ENCODE assay signal across 9 cellular contexts in genomic region chr3:122562923-122563716, GRCh38. TPM values are rescaled to one million over a fixed set of nuclear protein-coding genes. Genes with fewer than 3 reads are reported as not detected.
A peak's percentile ranks its signal among the peaks of the same experiment; 100 is the strongest.
DNase-seq lines count a peak whose midpoint lies in the region; ATAC-seq and TF ChIP-seq lines count a peak whose summit lies in the region.
"Had no signal": no experiment of that assay in that cellular context is flagged by ENCODE, and none has a peak within 500 bp of the region (broad histone marks: within the 10 kb centered on the region; RNA-seq: fewer than 3 reads in every experiment).

No MANE protein-coding gene starts in this region.

- H3K9me3 ChIP-seq in SK-N-MC (ENCODE audit: low read depth, low read length) = no peaks in the 10 kb centered on the region
- H3K9me3 ChIP-seq in gastrocnemius medialis = no peaks in the 10 kb centered on the region

- no peak for TF ChIP-seq CTCF in gastrocnemius medialis (IDR thresholded peaks at IDR 0.05 in 4 of 5, conservative IDR thresholded peaks at IDR 0.05 in 1 of 5)

- no peak overlapping the region for H3K9ac ChIP-seq in SK-N-MC (ENCODE audit: insufficient read length)

- no peak for DNase-seq in SK-N-MC (ENCODE audit: low read depth, low spot score)
- DNase-seq in fibroblast of gingiva (ENCODE audit: low read depth) = peak; percentile 11
- no peak for DNase-seq in gastrocnemius medialis
- DNase-seq in head of caudate nucleus = no peak
- no peak for DNase-seq in left lobe of liver (ENCODE audit: low spot score)
- no peak for DNase-seq in GF-D8 (lab: John Stamatoyannopoulos, UW)
- DNase-seq: GOT3 had no signal

- intact Hi-C loops in gastrocnemius medialis (cut with DNase I; ENCODE audit: low total_unique reads) = loop anchor here (5.0 to 10.0 kb wide), 2 partner anchors 108 to 171 kb away; no protein-coding TSS in a partner anchor
- intact Hi-C loops in head of caudate nucleus (cut with DNase I) = loop anchor here (10.0 kb wide), 1 partner anchor 48 kb away; the partner anchor contains the start of gene KPNA1

- H3K4me1 ChIP-seq in gastrocnemius medialis = peaks cover 19 to 30% of the 10 kb centered on the region in 2 donors

- no peak overlapping the region for H3K27ac ChIP-seq in SK-N-MC
- peak overlapping the region; percentile 84 to 98 (median 90) for H3K27ac ChIP-seq in gastrocnemius medialis

- peak overlapping the region; percentile 74 for H3K4me3 ChIP-seq in GM08714 (ENCODE audit: low read length)
- H3K4me3 ChIP-seq in SK-N-MC = peak overlapping the region; percentile 73
- peak overlapping the region; percentile 63 to 99 (median 94) for H3K4me3 ChIP-seq in gastrocnemius medialis

- H3K36me3 ChIP-seq in SK-N-MC (ENCODE audit: insufficient read depth, low read length) (no peaks in the 10 kb centered on the region), gastrocnemius medialis (peaks cover 0 to 24% of the 10 kb centered on the region in 2 donors)

- TF ChIP-seq POLR2A in gastrocnemius medialis (IDR thresholded peaks at IDR 0.05) = no peak

- H3K27me3 ChIP-seq in gastrocnemius medialis = no peaks in the 10 kb centered on the region

- ATAC-seq in gastrocnemius medialis (no peak), HG02623 (IDR thresholded peaks at IDR 0.05; ENCODE audit: unreplicated experiment) (no peak), left lobe of liver (no peak)

- in situ Hi-C loops in gastrocnemius medialis (cut with MboI; ENCODE audit: low sequenced_read_pairs in 4 of 4) = loop anchor here in 1 of 4 donors (25.0 kb wide), 1 partner anchor 124 kb away; the partner anchor contains the start of gene PARP14

RNA-seq across cellular contexts. Expression of gene PARP9, which starts 1.0 kb away (rescaled TPM):
- total RNA-seq in gastrocnemius medialis (1 to 10 TPM; 5.9 to 9.6 (median 8.2) TPM), left lobe of liver (39.0 TPM)

RNA-seq across cellular contexts. Expression of gene DTX3L, which starts 1.0 kb away (rescaled TPM):
- total RNA-seq in gastrocnemius medialis = 10 to 100 TPM in 1 of 4 donors, 1 to 10 TPM in 3; 6.6 to 15.6 (median 9.4) TPM
- 31.1 TPM for total RNA-seq in left lobe of liver

RNA-seq across cellular contexts. Expression of gene PARP15, which starts 14.3 kb away (rescaled TPM):
- total RNA-seq in gastrocnemius medialis = under 1 TPM in 2 of 4 donors, not detected in 2; 0.16 to 0.51 TPM
- total RNA-seq in left lobe of liver = 1.0 TPM

RNA-seq across cellular contexts. Expression of gene KPNA1, which starts 48.4 kb away (rescaled TPM):
- total RNA-seq in gastrocnemius medialis (100 to 1,000 TPM; 108 to 119 (median 112) TPM), left lobe of liver (47.1 TPM)
